ENCODE assay signal across 30 cellular contexts in the genomic region with DNA sequence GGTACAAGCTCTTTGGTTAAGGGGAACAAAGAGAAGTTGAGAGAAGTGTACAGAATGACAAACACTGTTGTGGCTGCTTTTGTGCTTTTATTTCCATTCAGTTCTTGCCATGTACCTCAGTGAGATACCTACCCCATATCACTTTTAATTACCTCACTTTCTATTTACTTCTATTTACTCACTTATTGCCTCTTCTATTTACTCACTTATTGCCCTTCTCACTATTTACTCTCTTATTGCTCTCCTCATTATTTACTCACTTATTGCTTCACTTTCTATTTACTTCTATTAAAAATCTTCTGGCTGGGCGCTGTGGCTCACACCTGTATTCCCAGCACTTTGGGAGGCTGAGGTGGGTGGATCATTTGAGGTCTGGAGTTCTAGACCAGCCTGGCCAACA.
"Had no signal": no experiment of that assay in that cellular context is flagged by ENCODE, and none has a peak within 500 bp of the region (broad histone marks: within the 10 kb centered on the region; RNA-seq: fewer than 3 reads in every experiment).

No MANE protein-coding gene starts in this region.

- H3K4me3 Mint-ChIP-seq: activated CD4-positive, alpha-beta memory T cell treated with anti-CD3 and anti-CD28 coated beads, Interleukin-2, amount 10 ng/mL, durations not matched to agents 7 days and 5 days; activated CD4-positive, alpha-beta T cell treated with anti-CD3 and anti-CD28 coated beads, Interleukin-2, amount 10 ng/mL, durations not matched to agents 7 days and 5 days; activated CD8-positive, alpha-beta memory T cell treated with anti-CD3 and anti-CD28 coated beads, Interleukin-2, amount 10 ng/mL, durations not matched to agents 7 days and 5 days; activated naive CD4-positive, alpha-beta T cell treated with anti-CD3 and anti-CD28 coated beads, Interleukin-2, amount 10 ng/mL, durations not matched to agents 7 days and 5 days; activated naive CD8-positive, alpha-beta T cell treated with anti-CD3 and anti-CD28 coated beads, Interleukin-2, amount 10 ng/mL, durations not matched to agents 7 days and 5 days; mesothelial cell of epicardium; naive B cell; stimulated activated naive B cell treated with anti-CD40 and anti-IgM and Interleukin-4, amounts not matched to agents 10 μg/mL and 1 μg/mL and 100 μg/mL, for 72 hours; T-cell had no signal

- H3K27me3 Mint-ChIP-seq: activated CD4-positive, alpha-beta memory T cell treated with anti-CD3 and anti-CD28 coated beads, Interleukin-2, amount 10 ng/mL, durations not matched to agents 7 days and 5 days; activated CD4-positive, alpha-beta T cell treated with anti-CD3 and anti-CD28 coated beads, Interleukin-2, amount 10 ng/mL, durations not matched to agents 7 days and 5 days; activated CD8-positive, alpha-beta memory T cell treated with anti-CD3 and anti-CD28 coated beads, Interleukin-2, amount 10 ng/mL, durations not matched to agents 7 days and 5 days; activated naive CD4-positive, alpha-beta T cell treated with anti-CD3 and anti-CD28 coated beads, Interleukin-2, amount 10 ng/mL, durations not matched to agents 7 days and 5 days; activated naive CD8-positive, alpha-beta T cell treated with anti-CD3 and anti-CD28 coated beads, Interleukin-2, amount 10 ng/mL, durations not matched to agents 7 days and 5 days; naive B cell; stimulated activated naive B cell treated with anti-CD40 and anti-IgM and Interleukin-4, amounts not matched to agents 10 μg/mL and 1 μg/mL and 100 μg/mL, for 72 hours; T-cell had no signal

- H3K4me1 Mint-ChIP-seq: activated CD4-positive, alpha-beta T cell treated with anti-CD3 and anti-CD28 coated beads, Interleukin-2, amount 10 ng/mL, durations not matched to agents 7 days and 5 days; activated naive CD4-positive, alpha-beta T cell treated with anti-CD3 and anti-CD28 coated beads, Interleukin-2, amount 10 ng/mL, durations not matched to agents 7 days and 5 days; mesothelial cell of epicardium; stimulated activated naive B cell treated with anti-CD40 and anti-IgM and Interleukin-4, amounts not matched to agents 10 μg/mL and 1 μg/mL and 100 μg/mL, for 72 hours had no signal

- H3K27ac ChIP-seq: ascending aorta, brain microvascular endothelial cell, coronary artery, dorsolateral prefrontal cortex, ovary, psoas muscle, thyroid gland, upper lobe of left lung, vagina, WERI-Rb-1 had no signal

- H3K9me3 Mint-ChIP-seq: activated CD4-positive, alpha-beta memory T cell treated with anti-CD3 and anti-CD28 coated beads, Interleukin-2, amount 10 ng/mL, durations not matched to agents 7 days and 5 days; activated CD4-positive, alpha-beta T cell treated with anti-CD3 and anti-CD28 coated beads, Interleukin-2, amount 10 ng/mL, durations not matched to agents 7 days and 5 days; activated naive CD4-positive, alpha-beta T cell treated with anti-CD3 and anti-CD28 coated beads, Interleukin-2, amount 10 ng/mL, durations not matched to agents 7 days and 5 days; activated naive CD8-positive, alpha-beta T cell treated with anti-CD3 and anti-CD28 coated beads, Interleukin-2, amount 10 ng/mL, durations not matched to agents 7 days and 5 days; mesothelial cell of epicardium; naive B cell; stimulated activated naive B cell treated with anti-CD40 and anti-IgM and Interleukin-4, amounts not matched to agents 10 μg/mL and 1 μg/mL and 100 μg/mL, for 72 hours; T-cell had no signal

- H3K27ac Mint-ChIP-seq: activated CD4-positive, alpha-beta memory T cell treated with anti-CD3 and anti-CD28 coated beads, Interleukin-2, amount 10 ng/mL, durations not matched to agents 7 days and 5 days; activated CD4-positive, alpha-beta T cell treated with anti-CD3 and anti-CD28 coated beads, Interleukin-2, amount 10 ng/mL, durations not matched to agents 7 days and 5 days; activated CD8-positive, alpha-beta memory T cell treated with anti-CD3 and anti-CD28 coated beads, Interleukin-2, amount 10 ng/mL, durations not matched to agents 7 days and 5 days; activated naive CD4-positive, alpha-beta T cell treated with anti-CD3 and anti-CD28 coated beads, Interleukin-2, amount 10 ng/mL, durations not matched to agents 7 days and 5 days; activated naive CD8-positive, alpha-beta T cell treated with anti-CD3 and anti-CD28 coated beads, Interleukin-2, amount 10 ng/mL, durations not matched to agents 7 days and 5 days; mesothelial cell of epicardium; T-cell had no signal

- H3K9me3 ChIP-seq: ascending aorta, ovary, psoas muscle, stomach, thyroid gland, upper lobe of left lung, vagina had no signal

- H3K4me3 ChIP-seq: ascending aorta, coronary artery, dorsolateral prefrontal cortex, ovary, psoas muscle, smooth muscle cell, stomach, thyroid gland, upper lobe of left lung, vagina had no signal

- H3K4me1 ChIP-seq: ascending aorta, psoas muscle, thyroid gland, upper lobe of left lung, vagina had no signal

- DNase-seq: activated CD4-positive, alpha-beta memory T cell treated with anti-CD3 and anti-CD28 coated beads, Interleukin-2, amount 10 ng/mL, durations not matched to agents 7 days and 5 days; activated CD4-positive, alpha-beta T cell treated with anti-CD3 and anti-CD28 coated beads, Interleukin-2, amount 10 ng/mL, durations not matched to agents 7 days and 5 days; activated CD8-positive, alpha-beta memory T cell treated with anti-CD3 and anti-CD28 coated beads, Interleukin-2, amount 10 ng/mL, durations not matched to agents 7 days and 5 days; activated gamma-delta T cell; activated naive CD4-positive, alpha-beta T cell treated with anti-CD3 and anti-CD28 coated beads, Interleukin-2, amount 10 ng/mL, durations not matched to agents 7 days and 5 days; activated naive CD8-positive, alpha-beta T cell treated with anti-CD3 and anti-CD28 coated beads, Interleukin-2, amount 10 ng/mL, durations not matched to agents 7 days and 5 days; brain microvascular endothelial cell; dorsolateral prefrontal cortex; effector memory CD4-positive, alpha-beta T cell; islet precursor cell; left ventricle myocardium superior; mammary epithelial cell; naive B cell; ovary; psoas muscle; stimulated activated CD4-positive, alpha-beta T cell treated with anti-CD3 and anti-CD28 coated beads, Interleukin-1b, Interleukin-23, amount 100 ng/mL, for 48 hours; stimulated activated CD4-positive, alpha-beta T cell treated with anti-CD3 and anti-CD28 coated beads, Interleukin-4, amount 100 ng/mL, for 4 hours; stimulated activated CD8-positive, alpha-beta memory T cell treated with anti-CD3 and anti-CD28 coated beads, Interleukin-4, amount 100 ng/mL, for 48 hours; stimulated activated naive B cell treated with anti-CD40 and anti-IgM and Interleukin-4, amounts not matched to agents 10 μg/mL and 1 μg/mL and 100 μg/mL, for 72 hours; stomach; T-cell; T-helper 9 cell; thyroid gland; upper lobe of left lung; WERI-Rb-1 had no signal

- H3K36me3 ChIP-seq: ovary had no signal
